In genomic region chr4:149223659-149224058, GRCh38 we compare ENCODE assay signal across 23 cellular contexts.
DNase-seq lines count a peak whose midpoint lies in the region; ATAC-seq and TF ChIP-seq lines count a peak whose summit lies in the region.
"Had no signal": no experiment of that assay in that cellular context is flagged by ENCODE, and none has a peak within 500 bp of the region (broad histone marks: within the 10 kb centered on the region; RNA-seq: fewer than 3 reads in every experiment).

No MANE protein-coding gene starts in this region.

- no peaks in the 10 kb centered on the region for H3K4me1 ChIP-seq in Karpas-422 (ENCODE audit: low read length)
- H3K4me1 ChIP-seq in gastrocnemius medialis: no peaks in the 10 kb centered on the region
- H3K4me1 ChIP-seq: testis, vagina had no signal

- no peaks in the 10 kb centered on the region for H3K36me3 ChIP-seq in Karpas-422 (ENCODE audit: insufficient read depth, low read length)
- H3K36me3 ChIP-seq in gastrocnemius medialis: no peaks in the 10 kb centered on the region
- H3K36me3 ChIP-seq: vagina had no signal

- DNase-seq in HS-5 (ENCODE audit: low read depth) (peak; percentile 16), amniotic epithelial cell (ENCODE audit: low read depth) (peak; percentile 81), foreskin melanocyte (peak; percentile 43), RKO (ENCODE audit: low spot score) (no peak), Karpas-422 (no peak), gastrocnemius medialis (no peak), NCI-H2196 treated with DMSO at 0.1 percent for 48 hours (lab: John Stamatoyannopoulos, UW; ENCODE audit: unreplicated experiment) (no peak)
- DNase-seq: activated CD4-positive, alpha-beta T cell treated with anti-CD3 and anti-CD28 coated beads, Interleukin-2, amount 50 U/mL, for 48 hours; activated CD4-positive, CD25-positive, alpha-beta regulatory T cell; activated CD8-positive, alpha-beta memory T cell treated with anti-CD3 and anti-CD28 coated beads, Interleukin-2, amount 50 U/mL, for 48 hours; activated gamma-delta T cell treated with Interleukin-2 at 50 U/mL for 16 hours; CD8-positive, alpha-beta T cell; erythroblast; NCI-H1694; NCI-H2171; NCI-H69; nucleus accumbens; Right ventricle myocardium superior; small intestine; stimulated activated naive B cell treated with anti-CD40 and anti-IgM and Interleukin-4, amounts not matched to agents 10 μg/mL and 1 μg/mL and 100 μg/mL, for 72 hours; SW 1271; testis had no signal

- H3K4me3 ChIP-seq in Karpas-422 (ENCODE audit: low read length): no peak overlapping the region
- no peak overlapping the region for H3K4me3 ChIP-seq in gastrocnemius medialis
- H3K4me3 ChIP-seq: testis, vagina had no signal

- no peak overlapping the region for H3K9ac ChIP-seq in Karpas-422 (ENCODE audit: low read length)

- in situ Hi-C loops in gastrocnemius medialis (cut with MboI; ENCODE audit: low sequenced_read_pairs in 4 of 4): no loop called here

- no peaks in the 10 kb centered on the region for H4K20me1 ChIP-seq in Karpas-422 (ENCODE audit: insufficient read depth, low read depth, low read length)

- H3K27ac ChIP-seq in Karpas-422 (ENCODE audit: low read length): no peak overlapping the region
- no peak overlapping the region for H3K27ac ChIP-seq in gastrocnemius medialis
- H3K27ac ChIP-seq: testis, vagina had no signal

- H3K9me2 ChIP-seq in Karpas-422 (replicated peaks; ENCODE audit: insufficient read depth, low read length): no peaks in the 10 kb centered on the region

- no peaks in the 10 kb centered on the region for H3K79me2 ChIP-seq in Karpas-422 (ENCODE audit: low read length)

- peaks cover 13% of the 10 kb centered on the region for H3K9me3 ChIP-seq in Karpas-422 (ENCODE audit: low read length)
- H3K9me3 ChIP-seq in gastrocnemius medialis: no peaks in the 10 kb centered on the region
- H3K9me3 ChIP-seq: testis, vagina had no signal

- intact Hi-C loops in gastrocnemius medialis (cut with DNase I; ENCODE audit: low total_unique reads): no loop called here

- H2AFZ ChIP-seq in Karpas-422 (ENCODE audit: low read length): no peak overlapping the region

- no peak for TF ChIP-seq POLR2A in gastrocnemius medialis (IDR thresholded peaks at IDR 0.05)

- H3K4me2 ChIP-seq in Karpas-422 (ENCODE audit: low read depth, low read length, poor library complexity, severe bottlenecking): no peak overlapping the region

- H3K27me3 ChIP-seq in Karpas-422 (ENCODE audit: low read length): no peaks in the 10 kb centered on the region
- no peaks in the 10 kb centered on the region for H3K27me3 ChIP-seq in gastrocnemius medialis
- H3K27me3 ChIP-seq: testis, vagina had no signal

- no peak for ATAC-seq in gastrocnemius medialis
- ATAC-seq: CD8-positive, alpha-beta T cell; stimulated activated naive B cell treated with anti-CD40 and anti-IgM and Interleukin-4, amounts not matched to agents 10 μg/mL and 1 μg/mL and 100 μg/mL, for 72 hours had no signal

- TF ChIP-seq CTCF in gastrocnemius medialis (IDR thresholded peaks at IDR 0.05 in 4 of 5, conservative IDR thresholded peaks at IDR 0.05 in 1 of 5): no peak

Comparison
In these comparisons a context has a peak if more than half of its experiments do, and no peak if none do; other contexts are left out.
1. DNase-seq: peak in HS-5 (single experiment), amniotic epithelial cell (single experiment) and foreskin melanocyte (single experiment); none in RKO (single experiment), Karpas-422 (single experiment), gastrocnemius medialis (0 of 2) and NCI-H2196 treated with DMSO at 0.1 percent for 48 hours (single experiment).